Comparison of ENCODE assay signal across 1 cellular context in genomic region chr1:17060129-17060868, GRCh38.
TF ChIP-seq lines count a peak whose summit lies in the region.

No MANE protein-coding gene starts in this region.

TF ChIP-seq in H1, 55 proteins besides CTCF, POLR2A, EP300 and RAD21:
- TF ChIP-seq FOSL1 (IDR thresholded peaks at IDR 0.05; ENCODE audit: insufficient read depth, low read depth, low read length) (no peak), E2F6 (IDR thresholded peaks at IDR 0.05) (no peak), TCF12 (IDR thresholded peaks at IDR 0.05; ENCODE audit: low read depth, low read length) (no peak), TBP (IDR thresholded peaks at IDR 0.05; ENCODE audit: low read depth, low read length) (no peak), KDM4A (IDR thresholded peaks at IDR 0.05; ENCODE audit: low read depth, low read length, severe bottlenecking) (no peak), SP4 (IDR thresholded peaks at IDR 0.05; ENCODE audit: low read length) (no peak), KDM5A (IDR thresholded peaks at IDR 0.05; ENCODE audit: low read length) (no peak), RNF2 (IDR thresholded peaks at IDR 0.05; ENCODE audit: borderline replicate concordance, low read depth, low read length, missing control alignments, poor library complexity, severe bottlenecking) (no peak), CHD7 (IDR thresholded peaks at IDR 0.05; ENCODE audit: insufficient replicate concordance, low read length) (no peak), CHD1 (IDR thresholded peaks at IDR 0.05; ENCODE audit: low read depth, low read length) (no peak), BACH1 (IDR thresholded peaks at IDR 0.05; ENCODE audit: low read length) (no peak), SIN3A (conservative IDR thresholded peaks at IDR 0.05 in 1 of 2, IDR thresholded peaks at IDR 0.05 in 1 of 2; ENCODE audit: low read depth in 1 of 2, low read length in 2 of 2) (no peak), SP1 (IDR thresholded peaks at IDR 0.05; ENCODE audit: low read depth, low read length) (no peak), POLR2AphosphoS5 (IDR thresholded peaks at IDR 0.05; ENCODE audit: low read depth, low read length) (no peak), CEBPB (IDR thresholded peaks at IDR 0.05; ENCODE audit: low read depth, low read length) (no peak), CBX8 (IDR thresholded peaks at IDR 0.05; ENCODE audit: borderline replicate concordance, low read depth, low read length) (no peak)
